ENCODE assay signal across 26 cellular contexts in the genomic region with DNA sequence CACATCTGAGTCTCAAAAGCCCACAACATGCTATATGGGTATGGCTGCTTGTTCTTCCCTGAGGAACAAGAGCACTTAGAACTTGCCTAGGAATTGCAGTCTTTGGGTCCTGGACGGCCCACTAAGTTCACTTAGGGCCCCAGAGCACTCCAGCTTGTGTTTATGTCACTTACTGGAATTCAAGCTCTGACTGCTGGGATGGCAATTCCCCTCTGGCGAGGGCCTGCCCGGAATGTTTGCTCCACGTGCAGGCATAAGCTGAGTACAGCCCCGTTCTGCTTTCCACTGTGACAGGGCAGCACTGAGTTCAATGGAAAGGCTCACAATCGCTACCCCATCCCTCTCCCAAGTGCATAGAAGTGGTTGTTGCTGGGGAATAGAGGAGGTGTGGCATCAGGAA. TPM values are rescaled to one million over a fixed set of nuclear protein-coding genes. Genes with fewer than 3 reads are reported as not detected.
A peak's percentile ranks its signal among the peaks of the same experiment; 100 is the strongest.
DNase-seq lines count a peak whose midpoint lies in the region; ATAC-seq and TF ChIP-seq lines count a peak whose summit lies in the region.
"Had no signal": no experiment of that assay in that cellular context is flagged by ENCODE, and none has a peak within 500 bp of the region (broad histone marks: within the 10 kb centered on the region; RNA-seq: fewer than 3 reads in every experiment).

No MANE protein-coding gene starts in this region.

- H3K36me3 Mint-ChIP-seq in GM23338 (ENCODE audit: low read depth) = no peaks in the 10 kb centered on the region
- H3K36me3 Mint-ChIP-seq in activated CD4-positive, alpha-beta T cell treated with anti-CD3 and anti-CD28 coated beads for 36 hours (ENCODE audit: low read depth) = no peaks in the 10 kb centered on the region
- H3K36me3 Mint-ChIP-seq: CD4-positive, CD25-positive, alpha-beta regulatory T cell had no signal

- CTCF ChIA-PET in activated CD4-positive, alpha-beta T cell treated with anti-CD3 and anti-CD28 coated beads for 36 hours (lab: Charles Lee) = no interaction called here

- H3K4me1 ChIP-seq in GM23338 (ENCODE audit: insufficient read depth) (no peaks in the 10 kb centered on the region), left lung (no peaks in the 10 kb centered on the region), smooth muscle cell (ENCODE audit: low read depth) (no peaks in the 10 kb centered on the region), thyroid gland (no peaks in the 10 kb centered on the region)
- H3K4me1 ChIP-seq: BLaER1, SJSA1 had no signal

- POLR2A ChIA-PET in activated CD4-positive, alpha-beta T cell treated with anti-CD3 and anti-CD28 coated beads for 36 hours (lab: Charles Lee) = no interaction called here

- no peaks in the 10 kb centered on the region for H4K20me1 ChIP-seq in GM23338 (replicated peaks; ENCODE audit: insufficient read depth)
- H4K20me1 ChIP-seq in smooth muscle cell (ENCODE audit: low read depth) = no peaks in the 10 kb centered on the region
- H4K20me1 ChIP-seq: BLaER1 had no signal

- H3K4me2 ChIP-seq in GM23338 = no peak overlapping the region
- H3K4me2 ChIP-seq in smooth muscle cell = no peak overlapping the region
- H3K4me2 ChIP-seq: BLaER1, PC-9 had no signal

- 55% methylated on average over 6 of the region's 6 CpGs for WGBS in smooth muscle cell (ENCODE audit: low lambda C conversion rate)
- WGBS in thyroid gland, 2 donors = 69 to 81% methylated on average over 6 of the region's 6 CpGs

- no peak for TF ChIP-seq POLR2A in thyroid gland (IDR thresholded peaks at IDR 0.05)

- H3K9me3 ChIP-seq in left lung = no peaks in the 10 kb centered on the region
- H3K9me3 ChIP-seq in smooth muscle cell (replicated peaks; ENCODE audit: low read depth) = no peaks in the 10 kb centered on the region
- no peaks in the 10 kb centered on the region for H3K9me3 ChIP-seq in thyroid gland
- H3K9me3 ChIP-seq: BLaER1, SJSA1 had no signal

- H3K4me3 ChIP-seq in GM23338 (no peak overlapping the region), left lung (no peak overlapping the region), smooth muscle cell (no peak overlapping the region), thyroid gland (replicated peaks in 1 of 3) (no peak overlapping the region)
- H3K4me3 ChIP-seq: BLaER1, PC-9, SJSA1 had no signal

- TF ChIP-seq CTCF in GM23338 (conservative IDR thresholded peaks at IDR 0.05; ENCODE audit: low read depth in 2 of 2) = no peak
- TF ChIP-seq CTCF in left lung (IDR thresholded peaks at IDR 0.05) = no peak
- TF ChIP-seq CTCF in smooth muscle cell (IDR thresholded peaks at IDR 0.05; ENCODE audit: borderline replicate concordance, insufficient read depth, poor library complexity, severe bottlenecking) = no peak
- no peak for TF ChIP-seq CTCF in thyroid gland (IDR thresholded peaks at IDR 0.05)

- no peak overlapping the region for H3K27ac ChIP-seq in GM23338 (ENCODE audit: low read depth)
- no peak overlapping the region for H3K27ac ChIP-seq in left lung
- H3K27ac ChIP-seq in smooth muscle cell (ENCODE audit: low read depth) = no peak overlapping the region
- no peak overlapping the region for H3K27ac ChIP-seq in thyroid gland
- H3K27ac ChIP-seq: BLaER1, PC-9, SJSA1 had no signal

- DNase-seq in GM23338 (ENCODE audit: low spot score) (no peak), RPMI7951 (ENCODE audit: low read depth) (peak; percentile 27), left lung (no peak), smooth muscle cell (lab: John Stamatoyannopoulos, UW; ENCODE audit: unreplicated experiment) (no peak), thyroid gland (no peak), left lobe of liver (ENCODE audit: low spot score) (no peak)
- no peak for DNase-seq in activated CD4-positive, alpha-beta T cell treated with anti-CD3 and anti-CD28 coated beads for 36 hours
- DNase-seq: CD4-positive, CD25-positive, alpha-beta regulatory T cell; DMS153; DND-41; H7; KG1; MM.1S; NCI-H1417; NCI-H1694; NCI-H2029 treated with DMSO at 0.1 percent for 48 hours; NCI-H2171 treated with DMSO at 0.1 percent for 48 hours; NCI-H345; NCI-H510A treated with DMSO at 0.1 percent for 48 hours; NK-92 treated with Interleukin-12 subunit alpha and Interleukin-12 subunit beta, amount 100 ng/mL, for 24 hours; PC-9; Right ventricle myocardium superior; RPMI8226 had no signal

- no peak for ATAC-seq in GM23338
- ATAC-seq in left lung = peak; percentile 32
- no peak for ATAC-seq in activated CD4-positive, alpha-beta T cell treated with anti-CD3 and anti-CD28 coated beads for 36 hours
- ATAC-seq in left lobe of liver = no peak

- H3K27me3 Mint-ChIP-seq in GM23338 (ENCODE audit: insufficient read depth, low read depth, poor library complexity) = peaks cover 3% of the 10 kb centered on the region
- peaks cover 2% of the 10 kb centered on the region for H3K27me3 Mint-ChIP-seq in activated CD4-positive, alpha-beta T cell treated with anti-CD3 and anti-CD28 coated beads for 36 hours
- H3K27me3 Mint-ChIP-seq: CD4-positive, CD25-positive, alpha-beta regulatory T cell had no signal

- intact Hi-C loops in left lung (cut with DNase I) = no loop called here
- intact Hi-C loops in thyroid gland (cut with DNase I) = no loop called here
- intact Hi-C loops in activated CD4-positive, alpha-beta T cell treated with anti-CD3 and anti-CD28 coated beads for 36 hours (cut with DNase I, micrococcal nuclease) = no loop called here

- H2AFZ ChIP-seq in GM23338 = peak overlapping the region; percentile 48
- H2AFZ ChIP-seq in smooth muscle cell (ENCODE audit: low read depth) = peak overlapping the region; percentile 28
- H2AFZ ChIP-seq: PC-9 had no signal

- H3K9ac ChIP-seq in smooth muscle cell (ENCODE audit: low read depth) = no peak overlapping the region
- H3K9ac ChIP-seq: BLaER1 had no signal

- no peaks in the 10 kb centered on the region for H3K27me3 ChIP-seq in GM23338 (ENCODE audit: insufficient read depth)
- no peaks in the 10 kb centered on the region for H3K27me3 ChIP-seq in left lung
- H3K27me3 ChIP-seq in smooth muscle cell (ENCODE audit: low read depth) = no peaks in the 10 kb centered on the region
- no peaks in the 10 kb centered on the region for H3K27me3 ChIP-seq in thyroid gland
- H3K27me3 ChIP-seq: BLaER1, SJSA1 had no signal

- no peak overlapping the region for H3K4me3 Mint-ChIP-seq in GM23338
- no peak overlapping the region for H3K4me3 Mint-ChIP-seq in activated CD4-positive, alpha-beta T cell treated with anti-CD3 and anti-CD28 coated beads for 36 hours
- H3K4me3 Mint-ChIP-seq: CD4-positive, CD25-positive, alpha-beta regulatory T cell had no signal

- H3F3A ChIP-seq in GM23338 (replicated peaks; ENCODE audit: low read depth) (no peaks in the 10 kb centered on the region), smooth muscle cell (ENCODE audit: low read depth) (no peaks in the 10 kb centered on the region)

- peaks cover 5% of the 10 kb centered on the region; the same call in 2 of the 3 replicates for H3K4me1 Mint-ChIP-seq in GM23338
- H3K4me1 Mint-ChIP-seq in activated CD4-positive, alpha-beta T cell treated with anti-CD3 and anti-CD28 coated beads for 36 hours = no peaks in the 10 kb centered on the region
- H3K4me1 Mint-ChIP-seq: CD4-positive, CD25-positive, alpha-beta regulatory T cell had no signal

- no peaks in the 10 kb centered on the region for H3K9me3 Mint-ChIP-seq in GM23338
- H3K9me3 Mint-ChIP-seq in activated CD4-positive, alpha-beta T cell treated with anti-CD3 and anti-CD28 coated beads for 36 hours (ENCODE audit: low read depth) = no peaks in the 10 kb centered on the region

- H3K36me3 ChIP-seq in GM23338 (ENCODE audit: insufficient read depth) (no peaks in the 10 kb centered on the region), left lung (no peaks in the 10 kb centered on the region), smooth muscle cell (ENCODE audit: low read depth) (no peaks in the 10 kb centered on the region), thyroid gland (no peaks in the 10 kb centered on the region)
- H3K36me3 ChIP-seq: BLaER1, SJSA1 had no signal

- no peaks in the 10 kb centered on the region for H3K9me2 ChIP-seq in GM23338 (ENCODE audit: insufficient read depth)

- H3K27ac Mint-ChIP-seq in GM23338 = no peak overlapping the region
- H3K27ac Mint-ChIP-seq in activated CD4-positive, alpha-beta T cell treated with anti-CD3 and anti-CD28 coated beads for 36 hours = no peak overlapping the region
- H3K27ac Mint-ChIP-seq: CD4-positive, CD25-positive, alpha-beta regulatory T cell had no signal

- H3K79me2 ChIP-seq in GM23338 (replicated peaks; ENCODE audit: insufficient read depth) (no peaks in the 10 kb centered on the region), smooth muscle cell (ENCODE audit: low read depth) (no peaks in the 10 kb centered on the region)

RNA-seq across cellular contexts. Expression of a gene that starts 25.9 kb away (rescaled TPM):
- total RNA-seq in GM23338 (2014; rRNA removed; shearing (Covaris generic)) = 0.14 and 0.23 TPM in 2 replicates
- polyA plus RNA-seq in GM23338 (2016; fragmentation: Nextera tagmentation; extraction: Ambion mirVana) (0.37 and 0.79 TPM in 2 replicates), smooth muscle cell (0.28 TPM in 1 of 2 replicates, not detected in the other)
- total RNA-seq in RPMI7951 (2014; rRNA removed; shearing (Covaris generic)) = under 0.01 and 0.12 TPM in 2 replicates
- total RNA-seq in left lung (1 to 10 TPM; 1.3 to 2.2 TPM), smooth muscle cell (0.09 TPM in 1 of 2 replicates, not detected in the other), thyroid gland (10 to 100 TPM in 1 of 4 donors, 1 to 10 TPM in 3; 2.5 to 13.1 (median 4.2) TPM), left lobe of liver (0.23 TPM)
- under 1 TPM in 1 of 2 experiments, not detected in 1; 0.04 TPM for total RNA-seq in activated CD4-positive, alpha-beta T cell treated with anti-CD3 and anti-CD28 coated beads for 36 hours
- total RNA-seq: CD4-positive, CD25-positive, alpha-beta regulatory T cell; HT1080; Right ventricle myocardium superior; SJSA1 had no signal
